In genomic region chr1:52056110-52056936, GRCh38 we compare ENCODE assay signal across 8 cellular contexts. TPM values are rescaled to one million over a fixed set of nuclear protein-coding genes. Genes with fewer than 3 reads are reported as not detected.
DNase-seq lines count a peak whose midpoint lies in the region; ATAC-seq and TF ChIP-seq lines count a peak whose summit lies in the region.

Gene BTF3L4, plus strand, starts transcription at chr1:52056295. Its CDS starts 3,553 bp downstream, at chr1:52059848.

- peak; percentile 92 for DNase-seq in BE2C
- DNase-seq in NCI-H526 treated with DMSO at 0.1 percent for 48 hours (lab: John Stamatoyannopoulos, UW): peak; percentile 96
- DNase-seq in activated CD4-positive, alpha-beta T cell treated with anti-CD3 and anti-CD28 coated beads for 48 hours: peak; percentile 97
- DNase-seq in kidney tubule cell (ENCODE audit: low spot score): peak; percentile 96
- peak; percentile 77 to 93 (median 87) for DNase-seq in stimulated activated CD4-positive, alpha-beta T cell treated with anti-CD3 and anti-CD28 coated beads, Interleukin-1b, Interleukin-23, amount 100 ng/mL, for 24 hours (ENCODE audit: low read depth in 4 of 4, low spot score in 1 of 4)

- ATAC-seq in GM19324 (IDR thresholded peaks at IDR 0.05; ENCODE audit: low FRiP score, unreplicated experiment): peak; percentile 90
- peak; percentile 83 for ATAC-seq in HG03460 (IDR thresholded peaks at IDR 0.05; ENCODE audit: unreplicated experiment)

- no peak for TF ChIP-seq CTCF in BE2C (IDR thresholded peaks at IDR 0.05; ENCODE audit: low read depth, low read length)

- H3K9me3 ChIP-seq in BE2C: no peaks in the 10 kb centered on the region

- no peaks in the 10 kb centered on the region for H3K27me3 ChIP-seq in BE2C

- H3K4me3 ChIP-seq in BE2C (ENCODE audit: low read depth, low read length): peak within 1 kb of the TSS; percentile 91

- peak within 1 kb of the TSS; percentile 91 for H3K27ac ChIP-seq in cingulate gyrus (ENCODE audit: low read depth, low read length)

- H3K4me1 ChIP-seq in BE2C: no peaks in the 10 kb centered on the region

- H3K36me3 ChIP-seq in BE2C: peaks cover 10% of the 10 kb centered on the region

RNA-seq across cellular contexts. Expression of gene BTF3L4, which starts in this region (rescaled TPM):
- 36.2 TPM for polyA plus RNA-seq in BE2C (2012; ENCODE audit: insufficient read depth, insufficient read length, low read depth)

Comparison
In these comparisons a context has a peak if more than half of its experiments do, and no peak if none do; other contexts are left out.
1. Peak in every context shown above with its lines: DNase-seq, ATAC-seq, H3K4me3 ChIP-seq and H3K27ac ChIP-seq.